In the genomic region with DNA sequence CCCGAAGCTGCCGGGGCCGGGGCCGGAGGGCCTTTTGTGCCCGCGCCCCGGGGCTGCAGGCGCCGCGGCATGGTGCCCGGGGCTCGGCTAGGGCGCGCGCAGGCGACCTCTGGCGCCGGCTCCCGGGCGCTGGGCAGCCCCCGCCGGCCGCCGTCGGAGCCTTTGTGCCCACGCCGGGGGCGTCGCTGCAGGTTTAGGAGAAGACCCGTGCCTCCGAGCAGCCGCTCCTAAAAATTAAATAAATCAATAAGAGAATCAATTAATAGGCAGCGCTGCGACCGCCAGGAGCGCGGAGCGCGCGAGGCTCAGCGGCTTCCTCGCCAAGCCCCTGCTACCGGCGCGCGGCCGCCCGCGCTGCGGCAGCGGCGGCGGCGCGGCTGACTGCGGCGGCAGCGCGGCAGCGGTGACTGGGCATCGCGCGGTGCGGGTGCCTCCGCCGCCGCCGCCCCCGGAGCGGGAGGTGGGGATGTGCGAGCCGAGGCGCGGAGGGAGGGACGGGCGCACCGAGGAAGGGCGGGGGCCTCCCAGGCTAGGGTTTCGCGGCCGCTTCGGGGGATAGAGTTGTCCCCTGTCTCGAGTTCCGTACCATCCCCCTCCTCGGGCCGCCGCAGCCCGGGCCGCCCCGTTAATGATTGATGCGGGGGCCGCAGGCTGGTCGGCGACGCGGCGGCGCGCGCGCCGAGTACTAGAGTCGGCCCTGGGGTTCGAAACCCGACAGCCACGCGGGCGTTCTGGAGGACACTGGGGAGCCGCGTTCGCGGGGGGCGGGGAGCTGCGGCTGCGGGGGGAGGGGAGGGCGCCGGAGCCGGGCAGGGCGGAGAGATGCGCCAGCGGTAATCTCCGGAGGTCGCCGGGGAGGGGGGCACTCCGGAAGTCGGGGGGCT, we compare ENCODE assay signal across 9 cellular contexts. TPM values are rescaled to one million over a fixed set of nuclear protein-coding genes. Genes with fewer than 3 reads are reported as not detected.
A peak's percentile ranks its signal among the peaks of the same experiment; 100 is the strongest.
DNase-seq lines count a peak whose midpoint lies in the region; ATAC-seq and TF ChIP-seq lines count a peak whose summit lies in the region.
"Had no signal": no experiment of that assay in that cellular context is flagged by ENCODE, and none has a peak within 500 bp of the region (broad histone marks: within the 10 kb centered on the region; RNA-seq: fewer than 3 reads in every experiment).

A gene with protein sequence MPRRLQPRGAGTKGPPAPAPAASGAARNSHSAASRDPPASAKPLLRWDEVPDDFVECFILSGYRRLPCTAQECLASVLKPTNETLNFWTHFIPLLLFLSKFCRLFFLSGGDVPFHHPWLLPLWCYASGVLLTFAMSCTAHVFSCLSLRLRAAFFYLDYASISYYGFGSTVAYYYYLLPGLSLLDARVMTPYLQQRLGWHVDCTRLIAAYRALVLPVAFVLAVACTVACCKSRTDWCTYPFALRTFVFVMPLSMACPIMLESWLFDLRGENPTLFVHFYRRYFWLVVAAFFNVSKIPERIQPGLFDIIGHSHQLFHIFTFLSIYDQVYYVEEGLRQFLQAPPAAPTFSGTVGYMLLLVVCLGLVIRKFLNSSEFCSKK (minus strand): TSS at position 409 of the 884 bp plus-strand sequence. CDS start 338 bp downstream, at position 71.

- no peaks in the 10 kb centered on the region for H3K36me3 ChIP-seq in breast epithelium
- no peaks in the 10 kb centered on the region for H3K36me3 ChIP-seq in kidney epithelial cell (ENCODE audit: control insufficient read depth, insufficient read depth, low read length)
- H3K36me3 ChIP-seq in subcutaneous abdominal adipose tissue (ENCODE audit: control insufficient read depth in 5 of 5, insufficient read depth in 5 of 5, low read length in 5 of 5) = no peaks in the 10 kb centered on the region

- H3K4me3 ChIP-seq in breast epithelium (peak within 1 kb of the TSS; percentile 47 to 69 (median 61)), kidney epithelial cell (ENCODE audit: low read depth, low read length) (peak within 1 kb of the TSS; percentile 49), subcutaneous abdominal adipose tissue (ENCODE audit: low read depth in 1 of 5, low read length in 5 of 5) (peak within 1 kb of the TSS; percentile 61 to 81 (median 67))

- H3K27ac ChIP-seq in breast epithelium (no peak within 1 kb of the TSS), subcutaneous abdominal adipose tissue (ENCODE audit: low read depth, low read length) (no peak within 1 kb of the TSS)
- H3K27ac ChIP-seq: KMS-11 had no signal

- H3K9me3 ChIP-seq in breast epithelium (no peaks in the 10 kb centered on the region), subcutaneous abdominal adipose tissue (ENCODE audit: control insufficient read depth in 5 of 5, low read length in 5 of 5) (no peaks in the 10 kb centered on the region)

- DNase-seq in Ammon's horn (ENCODE audit: low spot score) (peak; percentile 4), NCI-H2171 (lab: John Stamatoyannopoulos, UW) (peak; percentile 46), breast epithelium (ENCODE audit: low spot score in 2 of 2) (no peak), kidney epithelial cell (ENCODE audit: low read depth) (no peak), GOT3 (lab: John Stamatoyannopoulos, UW) (no peak)
- no peak for DNase-seq in stimulated activated naive CD4-positive, alpha-beta T cell (lab: John Stamatoyannopoulos, UW)

- H3K27me3 ChIP-seq in breast epithelium = peaks cover 3 to 39% of the 10 kb centered on the region in 2 donors
- H3K27me3 ChIP-seq in kidney epithelial cell (ENCODE audit: control insufficient read depth, insufficient read depth, low read length) = peaks cover 10% of the 10 kb centered on the region
- peaks cover 0 to 22% (median 15%) of the 10 kb centered on the region in 5 donors for H3K27me3 ChIP-seq in subcutaneous abdominal adipose tissue (ENCODE audit: control insufficient read depth in 5 of 5, insufficient read depth in 4 of 5, low read length in 5 of 5)

- H3K9ac ChIP-seq in subcutaneous abdominal adipose tissue (ENCODE audit: low read length in 5 of 5) = peak within 1 kb of the TSS in 1 of 5 donors; percentile 47
- H3K9ac ChIP-seq: KMS-11 had no signal

- H3K4me1 ChIP-seq in breast epithelium = no peaks in the 10 kb centered on the region
- H3K4me1 ChIP-seq in subcutaneous abdominal adipose tissue (ENCODE audit: control insufficient read depth in 5 of 5, insufficient read depth in 5 of 5, low read length in 5 of 5) = peaks cover 2 to 13% (median 8%) of the 10 kb centered on the region in 5 donors

- no peak for TF ChIP-seq CTCF in breast epithelium (IDR thresholded peaks at IDR 0.05)
- TF ChIP-seq CTCF in kidney epithelial cell (IDR thresholded peaks at IDR 0.05; ENCODE audit: insufficient read depth, low read length, poor library complexity, severe bottlenecking) = no peak

- no peak for TF ChIP-seq POLR2A in breast epithelium (IDR thresholded peaks at IDR 0.05)

- intact Hi-C loops in breast epithelium (cut with DNase I; ENCODE audit: low total_unique reads) = no loop called here

- ATAC-seq in GM18511 (IDR thresholded peaks at IDR 0.05; ENCODE audit: unreplicated experiment) = peak; percentile 63

RNA-seq across cellular contexts. Expression of the gene that starts here (rescaled TPM):
- not detected for total RNA-seq in breast epithelium
- total RNA-seq in kidney epithelial cell = 0.08 and 0.48 TPM in 2 replicates

Comparison
In these comparisons a context has a peak if more than half of its experiments do, and no peak if none do; other contexts are left out.
1. DNase-seq: peak in Ammon's horn (single experiment) and NCI-H2171 (single experiment); none in breast epithelium (0 of 2), kidney epithelial cell (single experiment), GOT3 (single experiment) and stimulated activated naive CD4-positive, alpha-beta T cell (0 of 6).
2. Peak in every context shown above with its lines, with median percentiles within 50 percentile points of each other: H3K4me3 ChIP-seq.